8 cellular contexts compared by ENCODE assay signal in genomic region chr11:16605971-16606783, GRCh38.
DNase-seq lines count a peak whose midpoint lies in the region; ATAC-seq and TF ChIP-seq lines count a peak whose summit lies in the region.

No MANE protein-coding gene starts in this region.

- H3F3A ChIP-seq in neural cell (ENCODE audit: insufficient read depth, low read length, poor library complexity, severe bottlenecking): peaks cover 6% of the 10 kb centered on the region

- H2AFZ ChIP-seq in neural cell (ENCODE audit: low read depth, low read length): no peak overlapping the region

- H3K27me3 Mint-ChIP-seq in stimulated activated naive CD8-positive, alpha-beta T cell treated with anti-CD3 and anti-CD28 coated beads, Interleukin-15, Interleukin-2, amounts not matched to agents 100 ng/mL and 50 ng/mL, for 24 hours: peaks cover 52% of the 10 kb centered on the region

- no peak for TF ChIP-seq EP300 in Ishikawa (IDR thresholded peaks at IDR 0.05; ENCODE audit: borderline replicate concordance)
- TF ChIP-seq EP300 in neural cell (conservative IDR thresholded peaks at IDR 0.05; ENCODE audit: poor library complexity, severe bottlenecking): no peak

- peaks cover 41% of the 10 kb centered on the region for H3K79me2 ChIP-seq in neural cell (replicated peaks; ENCODE audit: insufficient read depth, low read length)

- no peaks in the 10 kb centered on the region for H4K20me1 ChIP-seq in neural cell (ENCODE audit: insufficient read depth)

- DNase-seq in DMS79 treated with DMSO at 0.1 percent for 48 hours (lab: John Stamatoyannopoulos, UW) (peak; percentile 95), RPMI7951 (ENCODE audit: low read depth) (peak; percentile 72), fibroblast of the conjunctiva (ENCODE audit: low read depth) (peak; percentile 70)
- DNase-seq in activated T-helper 9 cell treated with anti-CD3 and anti-CD28 coated beads, Interleukin-2, amount 50 U/mL, for 16 hours (ENCODE audit: low read depth): peak; percentile 65

- TF ChIP-seq CTCF in neural cell (IDR thresholded peaks at IDR 0.05; ENCODE audit: poor library complexity, severe bottlenecking): peak; percentile 91

- peaks cover 79% of the 10 kb centered on the region for H3K27me3 ChIP-seq in neural cell (ENCODE audit: insufficient read depth, low read depth, low read length)

- H3K4me3 ChIP-seq in neural cell (ENCODE audit: low read length): peak overlapping the region; percentile 88

- peaks cover 30% of the 10 kb centered on the region for H3K4me1 Mint-ChIP-seq in stimulated activated naive CD8-positive, alpha-beta T cell treated with anti-CD3 and anti-CD28 coated beads, Interleukin-15, Interleukin-2, amounts not matched to agents 100 ng/mL and 50 ng/mL, for 24 hours (ENCODE audit: low read depth)

- peak overlapping the region; percentile 76 for H3K4me3 Mint-ChIP-seq in stimulated activated naive CD8-positive, alpha-beta T cell treated with anti-CD3 and anti-CD28 coated beads, Interleukin-15, Interleukin-2, amounts not matched to agents 100 ng/mL and 50 ng/mL, for 24 hours

- H3K9me3 ChIP-seq in neural cell (ENCODE audit: low read length): no peaks in the 10 kb centered on the region

- H3K36me3 ChIP-seq in neural cell (ENCODE audit: insufficient read depth, low read length): no peaks in the 10 kb centered on the region

- no peaks in the 10 kb centered on the region for H3K9me2 ChIP-seq in neural cell (ENCODE audit: insufficient read depth, low read length)

- no peak overlapping the region for H3K27ac Mint-ChIP-seq in stimulated activated naive CD8-positive, alpha-beta T cell treated with anti-CD3 and anti-CD28 coated beads, Interleukin-15, Interleukin-2, amounts not matched to agents 100 ng/mL and 50 ng/mL, for 24 hours

- peaks cover 5% of the 10 kb centered on the region for H3K36me3 Mint-ChIP-seq in stimulated activated naive CD8-positive, alpha-beta T cell treated with anti-CD3 and anti-CD28 coated beads, Interleukin-15, Interleukin-2, amounts not matched to agents 100 ng/mL and 50 ng/mL, for 24 hours (ENCODE audit: low read depth)

- peak overlapping the region; percentile 50 for H3K9ac ChIP-seq in neural cell (ENCODE audit: low read length)

- ATAC-seq in GM21717 (IDR thresholded peaks at IDR 0.05; ENCODE audit: unreplicated experiment): peak; percentile 93

- peak overlapping the region; percentile 90 for H3K4me2 ChIP-seq in neural cell (ENCODE audit: low read length)

- H3K27ac ChIP-seq in neural cell (ENCODE audit: low read length): peak overlapping the region; percentile 27

- no peaks in the 10 kb centered on the region for H3K9me3 Mint-ChIP-seq in stimulated activated naive CD8-positive, alpha-beta T cell treated with anti-CD3 and anti-CD28 coated beads, Interleukin-15, Interleukin-2, amounts not matched to agents 100 ng/mL and 50 ng/mL, for 24 hours

- TF ChIP-seq RAD21 in Ishikawa (IDR thresholded peaks at IDR 0.05; ENCODE audit: low read depth) (peak; percentile 80), neural cell (conservative IDR thresholded peaks at IDR 0.05) (peak; percentile 90)

TF ChIP-seq in Ishikawa, 13 proteins besides CTCF, POLR2A, EP300 and RAD21:
- TF ChIP-seq CREB1 (IDR thresholded peaks at IDR 0.05; ENCODE audit: low read depth) (no peak), EGR1 (IDR thresholded peaks at IDR 0.05) (no peak), MAX (IDR thresholded peaks at IDR 0.05) (peak; percentile 56; the same call in 1 of the 2 replicates), TCF12 (IDR thresholded peaks at IDR 0.05; ENCODE audit: low read depth) (peak; percentile 49; the same call in 1 of the 2 replicates), YY1 (IDR thresholded peaks at IDR 0.05; ENCODE audit: low read depth) (0 out of 2 replicates have a peak, but pooled peaks have one; percentile 23), ZBTB7A (IDR thresholded peaks at IDR 0.05; ENCODE audit: low read depth) (no peak), TEAD4 (IDR thresholded peaks at IDR 0.05) (peak; percentile 30; the same call in 1 of the 2 replicates)

TF ChIP-seq in neural cell, 6 proteins besides CTCF, POLR2A, EP300 and RAD21:
- TF ChIP-seq REST (IDR thresholded peaks at IDR 0.05; ENCODE audit: borderline replicate concordance): no peak
- TF ChIP-seq POLR2AphosphoS5 (IDR thresholded peaks at IDR 0.05): peak; percentile 44
- no peak for TF ChIP-seq TAF1 (IDR thresholded peaks at IDR 0.05; ENCODE audit: low read depth)
- peak; percentile 96 for TF ChIP-seq SMC3 (conservative IDR thresholded peaks at IDR 0.05; ENCODE audit: poor library complexity)
- TF ChIP-seq MXI1 (conservative IDR thresholded peaks at IDR 0.05; ENCODE audit: poor library complexity, severe bottlenecking): no peak

Comparison
In these comparisons a context has a peak if more than half of its experiments do, and no peak if none do; other contexts are left out.
1. Peak in every context shown above with its lines: DNase-seq, ATAC-seq, H3K4me3 ChIP-seq and H3K27ac ChIP-seq.